In genomic region chr2:84302513-84303412, GRCh38 we compare ENCODE assay signal across 8 cellular contexts.
DNase-seq lines count a peak whose midpoint lies in the region; ATAC-seq and TF ChIP-seq lines count a peak whose summit lies in the region.

No MANE protein-coding gene starts in this region.

- H3K9ac ChIP-seq in DND-41 (ENCODE audit: low read depth, low read length) (no peak overlapping the region), parathyroid adenoma (no peak overlapping the region)

- TF ChIP-seq POLR2A in lower leg skin (IDR thresholded peaks at IDR 0.05), result no peak

- intact Hi-C loops in lower leg skin (cut with DNase I; ENCODE audit: low total_unique reads), result no loop called here

- ATAC-seq in DND-41 (ENCODE audit: insufficient read depth, low read depth) (peak; percentile 90), GM19328 (IDR thresholded peaks at IDR 0.05; ENCODE audit: unreplicated experiment) (peak; percentile 96), HG03139 (IDR thresholded peaks at IDR 0.05; ENCODE audit: unreplicated experiment) (peak; percentile 95), foreskin keratinocyte (peak; percentile 89)

- no peak overlapping the region for H3K27ac ChIP-seq in DND-41 (ENCODE audit: low read length)
- H3K27ac ChIP-seq in foreskin keratinocyte, result no peak overlapping the region
- no peak overlapping the region for H3K27ac ChIP-seq in parathyroid adenoma

- no peaks in the 10 kb centered on the region for H3K27me3 ChIP-seq in DND-41 (ENCODE audit: insufficient read depth, low read length, poor library complexity)
- H3K27me3 ChIP-seq in foreskin keratinocyte, result no peaks in the 10 kb centered on the region
- H3K27me3 ChIP-seq in parathyroid adenoma (ENCODE audit: control insufficient read depth, insufficient read depth, low read length), result no peaks in the 10 kb centered on the region

- DNase-seq in DND-41 (peak; percentile 49), NCI-H446 treated with DMSO at 0.1 percent for 48 hours (lab: John Stamatoyannopoulos, UW) (peak; percentile 26), foreskin keratinocyte (peak; percentile 33 to 63), lower leg skin (ENCODE audit: low spot score in 2 of 2) (no peak)
- peak; percentile 52 for DNase-seq in activated CD8-positive, alpha-beta memory T cell treated with anti-CD3 and anti-CD28 coated beads, Interleukin-2, amount 50 U/mL, for 48 hours

- no peaks in the 10 kb centered on the region for H3K36me3 ChIP-seq in DND-41 (ENCODE audit: insufficient read depth, low read length)
- H3K36me3 ChIP-seq in parathyroid adenoma (ENCODE audit: control insufficient read depth, insufficient read depth, low read length), result no peaks in the 10 kb centered on the region

- H4K20me1 ChIP-seq in DND-41 (ENCODE audit: insufficient read depth, low read length), result no peaks in the 10 kb centered on the region

- H2AFZ ChIP-seq in DND-41 (ENCODE audit: low read depth, low read length) (no peak overlapping the region), parathyroid adenoma (no peak overlapping the region)

- no peaks in the 10 kb centered on the region for H3K9me3 ChIP-seq in DND-41 (ENCODE audit: insufficient read depth, low read length, severe bottlenecking)
- H3K9me3 ChIP-seq in parathyroid adenoma (ENCODE audit: control insufficient read depth, low read length), result no peaks in the 10 kb centered on the region

- peak; percentile 95 for TF ChIP-seq CTCF in DND-41 (IDR thresholded peaks at IDR 0.05; ENCODE audit: borderline replicate concordance, extremely low read depth, low read length, poor library complexity, severe bottlenecking)
- peak; percentile 90 for TF ChIP-seq CTCF in foreskin keratinocyte (conservative IDR thresholded peaks at IDR 0.05)
- TF ChIP-seq CTCF in parathyroid adenoma (IDR thresholded peaks at IDR 0.05), result peak; percentile 66
- TF ChIP-seq CTCF in lower leg skin (IDR thresholded peaks at IDR 0.05), result no peak

- H3K4me2 ChIP-seq in DND-41 (ENCODE audit: insufficient read depth, low read length) (no peak overlapping the region), parathyroid adenoma (ENCODE audit: low read length) (no peak overlapping the region)

- WGBS in lower leg skin, 2 donors, result 28 to 43% methylated on average over 3 of the region's 3 CpGs

- H3K4me1 ChIP-seq in DND-41 (ENCODE audit: insufficient read depth, low read length), result no peaks in the 10 kb centered on the region
- peaks cover 11% of the 10 kb centered on the region for H3K4me1 ChIP-seq in foreskin keratinocyte
- H3K4me1 ChIP-seq in parathyroid adenoma, result no peaks in the 10 kb centered on the region

- H3K79me2 ChIP-seq in DND-41 (ENCODE audit: insufficient read depth, low read length) (no peaks in the 10 kb centered on the region), parathyroid adenoma (no peaks in the 10 kb centered on the region)

- H3K4me3 ChIP-seq in DND-41 (ENCODE audit: low read depth in 1 of 2, low read length in 2 of 2) (no peak overlapping the region), parathyroid adenoma (ENCODE audit: low read depth, low read length) (no peak overlapping the region), lower leg skin (ENCODE audit: low read depth, poor library complexity, severe bottlenecking) (no peak overlapping the region)

Comparison
In these comparisons a context has a peak if more than half of its experiments do, and no peak if none do; other contexts are left out.
1. DNase-seq: peak in DND-41 (single experiment), NCI-H446 treated with DMSO at 0.1 percent for 48 hours (single experiment), activated CD8-positive, alpha-beta memory T cell treated with anti-CD3 and anti-CD28 coated beads, Interleukin-2, amount 50 U/mL, for 48 hours (single experiment) and foreskin keratinocyte (2 of 2); none in lower leg skin (0 of 2).
2. CTCF ChIP-seq: peak in DND-41 (single experiment), foreskin keratinocyte (single experiment) and parathyroid adenoma (single experiment); none in lower leg skin (0 of 3).
3. Peak in every context shown above with its lines, with median percentiles within 50 percentile points of each other: ATAC-seq.